In the genomic region with DNA sequence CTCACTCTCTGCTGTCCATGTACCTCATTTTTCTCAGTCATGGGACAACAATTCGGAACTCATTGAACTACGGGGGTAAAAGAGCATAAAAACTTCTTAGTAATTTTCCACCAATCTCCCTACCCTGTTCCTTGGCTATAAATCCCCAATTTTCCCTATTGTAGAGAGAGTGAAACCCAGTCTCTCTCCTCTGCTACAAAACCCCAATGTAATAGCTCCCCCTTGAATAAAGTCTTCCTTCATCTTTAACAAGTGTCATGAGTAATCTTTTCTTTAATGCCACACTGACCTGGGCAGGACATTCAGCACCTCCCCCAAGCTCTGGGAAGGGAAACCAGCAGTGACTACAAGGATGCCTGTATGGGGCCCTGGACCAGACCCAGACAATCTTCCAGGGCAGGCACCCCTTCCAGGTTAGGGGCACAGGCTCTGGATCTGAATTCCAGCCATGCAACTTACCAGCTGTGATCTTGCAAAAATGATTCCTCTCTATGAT, we compare ENCODE assay signal across 8 cellular contexts. TPM values are rescaled to one million over a fixed set of nuclear protein-coding genes. Genes with fewer than 3 reads are reported as not detected.
A peak's percentile ranks its signal among the peaks of the same experiment; 100 is the strongest.
DNase-seq lines count a peak whose midpoint lies in the region; ATAC-seq, FAIRE-seq and TF ChIP-seq lines count a peak whose summit lies in the region.

No MANE protein-coding gene starts in this region.

- H3K4me2 ChIP-seq in PC-9: peak overlapping the region; percentile 73

- H3K36me3 ChIP-seq in PC-9 (ENCODE audit: low read depth): no peaks in the 10 kb centered on the region

- peaks cover 24% of the 10 kb centered on the region for H3K4me1 ChIP-seq in PC-9 (replicated peaks; ENCODE audit: insufficient read depth)

- H3K9me3 ChIP-seq in PC-9 (ENCODE audit: insufficient read depth, low read depth): no peaks in the 10 kb centered on the region

- H3K79me2 ChIP-seq in PC-9 (ENCODE audit: low read depth): no peaks in the 10 kb centered on the region

- FAIRE-seq in GM19239 (lab: Jason Lieb, UNC): no peak

- peaks cover 26% of the 10 kb centered on the region for H3F3A ChIP-seq in PC-9 (ENCODE audit: insufficient read depth, low read depth)

- DNase-seq in CD14-positive monocyte (ENCODE audit: low spot score): no peak
- DNase-seq in PC-9: peak; percentile 61 to 80
- DNase-seq in effector memory CD8-positive, alpha-beta T cell: no peak
- DNase-seq in renal cortical epithelial cell (ENCODE audit: low read depth): peak; percentile 85
- no peak for DNase-seq in AG08396 (ENCODE audit: low spot score)
- DNase-seq in effector CD8-positive, alpha-beta T cell (lab: John Stamatoyannopoulos, UW): no peak
- DNase-seq in GM19239 (ENCODE audit: insufficient read length, low spot score): no peak

- H4K20me1 ChIP-seq in PC-9 (ENCODE audit: insufficient read depth): no peaks in the 10 kb centered on the region

- H3K9me2 ChIP-seq in PC-9 (ENCODE audit: insufficient read depth): no peaks in the 10 kb centered on the region

- peak overlapping the region; percentile 50 for H3K4me3 ChIP-seq in PC-9

- TF ChIP-seq CTCF in CD14-positive monocyte (IDR thresholded peaks at IDR 0.05) (no peak), PC-9 (conservative IDR thresholded peaks at IDR 0.05) (no peak)

- peaks cover 0 to 3% (median 0%) of the 10 kb centered on the region in 3 donors for H3K27me3 Mint-ChIP-seq in CD14-positive monocyte (ENCODE audit: low read depth in 3 of 3)
- H3K27me3 Mint-ChIP-seq in effector memory CD8-positive, alpha-beta T cell: no peaks in the 10 kb centered on the region

- TSS peak; percentile 99 for BruUV-seq in PC-9 (replicated peaks; lab: Mats Ljungman, UMichigan)

- 0 out of 2 replicates have a peak overlapping the region, but pooled peaks have one; percentile 1 for H2AFZ ChIP-seq in PC-9

- ATAC-seq in GM21390 (IDR thresholded peaks at IDR 0.05; ENCODE audit: unreplicated experiment): peak; percentile 30
- ATAC-seq in effector memory CD8-positive, alpha-beta T cell (replicated peaks): peak; percentile 3

- no peaks in the 10 kb centered on the region for H3K27me3 ChIP-seq in PC-9 (ENCODE audit: insufficient read depth, low read depth)

- H3K27ac Mint-ChIP-seq in CD14-positive monocyte: peak overlapping the region; percentile 98 to 99 (median 99)
- H3K27ac Mint-ChIP-seq in effector memory CD8-positive, alpha-beta T cell: peak overlapping the region; percentile 92 to 93

- POLR2A ChIA-PET in PC-9 (lab: Charles Lee; ENCODE audit: unreplicated experiment): interaction anchor here (0.6 to 3.2 kb wide), 12 partner anchors 10 to 1338 kb away, joined by 3 to 89 read pairs (median 9); partner anchors contain the start of gene EIF1

- CTCF ChIA-PET in PC-9 (lab: Charles Lee): interaction anchor here (0.5 to 2.5 kb wide), 9 partner anchors 10 to 1032 kb away, joined by 3 to 17 read pairs (median 4); partner anchors contain the start of gene EIF1

- H3K4me3 Mint-ChIP-seq in CD14-positive monocyte: peak overlapping the region; percentile 81 to 93
- H3K4me3 Mint-ChIP-seq in effector memory CD8-positive, alpha-beta T cell: peak overlapping the region; percentile 80 to 87

- peaks cover 60% of the 10 kb centered on the region for H3K4me1 Mint-ChIP-seq in CD14-positive monocyte
- H3K4me1 Mint-ChIP-seq in effector memory CD8-positive, alpha-beta T cell (ENCODE audit: low read depth in 2 of 2): peaks cover 16 to 20% of the 10 kb centered on the region in 2 donors

- intact Hi-C loops in CD14-positive monocyte (cut with micrococcal nuclease) (loop anchor here in 1 of 2 donors (5.0 kb wide), 1 partner anchor 181 kb away; no protein-coding TSS in a partner anchor), PC-9 (cut with micrococcal nuclease; ENCODE audit: unreplicated experiment) (loop anchor here (2.0 kb wide), 1 partner anchor 24 kb away; no protein-coding TSS in a partner anchor)

- peak overlapping the region; percentile 94 for H3K27ac ChIP-seq in PC-9

- peaks cover 0 to 2% of the 10 kb centered on the region in 2 donors for H3K36me3 Mint-ChIP-seq in CD14-positive monocyte
- H3K36me3 Mint-ChIP-seq in effector memory CD8-positive, alpha-beta T cell (ENCODE audit: insufficient read depth): peaks cover 7% of the 10 kb centered on the region

- H3K9me3 Mint-ChIP-seq in CD14-positive monocyte: peaks cover 0 to 3% (median 0%) of the 10 kb centered on the region in 7 donors
- no peaks in the 10 kb centered on the region for H3K9me3 Mint-ChIP-seq in effector memory CD8-positive, alpha-beta T cell

RNA-seq across cellular contexts. Expression of gene EIF1, which starts 10.2 kb away (rescaled TPM):
- 1,000 to 10,000 TPM; 1,176 to 1,536 TPM for polyA plus RNA-seq in CD14-positive monocyte
- total RNA-seq in PC-9 (2021) (775 and 874 TPM in 2 replicates), renal cortical epithelial cell (65.3 and 499 TPM in 2 replicates)

RNA-seq across cellular contexts. Expression of gene GAST, which starts 33.7 kb away (rescaled TPM):
- polyA plus RNA-seq in CD14-positive monocyte: not detected
- total RNA-seq in PC-9 (2021) (0.87 TPM in 1 of 2 replicates, not detected in the other), renal cortical epithelial cell (not detected in 2 replicates)

RNA-seq across cellular contexts. Expression of gene KRT17, which starts 54.1 kb away (rescaled TPM):
- not detected for polyA plus RNA-seq in CD14-positive monocyte
- total RNA-seq in PC-9 (2021) (29.0 and 80.8 TPM in 2 replicates), renal cortical epithelial cell (4.1 and 95.2 TPM in 2 replicates)

RNA-seq across cellular contexts. Expression of gene HAP1, which starts 56.0 kb away (rescaled TPM):
- polyA plus RNA-seq in CD14-positive monocyte: not detected
- total RNA-seq in PC-9 (2021) (1.1 and 2.2 TPM in 2 replicates), renal cortical epithelial cell (0.17 and 0.45 TPM in 2 replicates)

Comparison
In these comparisons a context has a peak if more than half of its experiments do, and no peak if none do; other contexts are left out.
1. DNase-seq: peak in PC-9 (2 of 2) and renal cortical epithelial cell (single experiment); none in CD14-positive monocyte (single experiment), effector memory CD8-positive, alpha-beta T cell (0 of 3), AG08396 (single experiment), effector CD8-positive, alpha-beta T cell (single experiment) and GM19239 (single experiment).